9 cellular contexts compared by ENCODE assay signal in the genomic region with DNA sequence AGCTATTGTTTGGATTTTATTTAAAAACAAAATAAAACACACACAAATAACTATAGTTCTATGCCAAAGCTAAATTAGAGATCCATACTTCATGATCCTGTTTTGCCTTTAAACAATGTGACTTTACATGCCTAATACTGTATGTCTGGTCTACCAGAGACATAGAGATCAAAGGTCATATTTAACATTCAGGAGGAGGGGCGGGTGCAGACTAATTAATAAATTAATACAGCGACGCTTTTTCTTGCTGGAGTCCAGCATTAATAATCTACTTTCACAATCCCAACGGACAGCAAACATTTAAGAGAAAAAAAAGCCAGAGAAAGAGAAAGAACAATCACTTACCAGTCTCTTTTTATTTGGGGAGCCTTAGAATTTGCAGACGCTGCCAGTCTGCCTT. TPM values are rescaled to one million over a fixed set of nuclear protein-coding genes. Genes with fewer than 3 reads are reported as not detected.
DNase-seq lines count a peak whose midpoint lies in the region; ATAC-seq and TF ChIP-seq lines count a peak whose summit lies in the region.
"Had no signal": no experiment of that assay in that cellular context is flagged by ENCODE, and none has a peak within 500 bp of the region (broad histone marks: within the 10 kb centered on the region; RNA-seq: fewer than 3 reads in every experiment).

No MANE protein-coding gene starts in this region.

- ATAC-seq in Right ventricle myocardium inferior (no peak), GM18519 (IDR thresholded peaks at IDR 0.05; ENCODE audit: low FRiP score, unreplicated experiment) (no peak)

- H3K9ac ChIP-seq in mucosa of stomach (ENCODE audit: low read length): peak overlapping the region; percentile 62

- H3K27ac ChIP-seq in cardiac muscle cell (peak overlapping the region; percentile 92), caudate nucleus (ENCODE audit: low read depth, low read length) (peak overlapping the region; percentile 94), uterus (peak overlapping the region; percentile 56 to 82)

- H3K27me3 ChIP-seq in cardiac muscle cell (no peaks in the 10 kb centered on the region), mucosa of stomach (ENCODE audit: control insufficient read depth, insufficient read depth, low read length) (peaks cover 6% of the 10 kb centered on the region), uterus (no peaks in the 10 kb centered on the region)

- H3K9me3 ChIP-seq in cardiac muscle cell (ENCODE audit: low read depth) (no peaks in the 10 kb centered on the region), mucosa of stomach (ENCODE audit: control insufficient read depth, low read length) (no peaks in the 10 kb centered on the region), uterus (no peaks in the 10 kb centered on the region)

- DNase-seq in cardiac muscle cell (ENCODE audit: low read depth in 1 of 2, low spot score in 1 of 2) (no peak), Right ventricle myocardium inferior (ENCODE audit: missing footprints) (no peak), caudate nucleus (lab: John Stamatoyannopoulos, UW) (no peak), uterus (no peak), cerebellum (ENCODE audit: low spot score) (no peak)
- DNase-seq in effector CD8-positive, alpha-beta T cell (lab: John Stamatoyannopoulos, UW): no peak

- intact Hi-C loops in Right ventricle myocardium inferior (cut with DNase I): loop anchor here (10.0 kb wide), 2 partner anchors 121 to 241 kb away; no protein-coding TSS in a partner anchor
- intact Hi-C loops in uterus (cut with DNase I; ENCODE audit: low total_unique reads): no loop called here

- H3K4me1 ChIP-seq in cardiac muscle cell (ENCODE audit: low read depth) (peaks cover 16% of the 10 kb centered on the region), mucosa of stomach (ENCODE audit: control insufficient read depth, insufficient read depth, low read length) (peaks cover 6% of the 10 kb centered on the region), uterus (no peaks in the 10 kb centered on the region)

- H3K4me3 ChIP-seq in cardiac muscle cell: peak overlapping the region; percentile 82
- H3K4me3 ChIP-seq in mucosa of stomach (ENCODE audit: low read length): no peak overlapping the region
- H3K4me3 ChIP-seq in uterus: peak overlapping the region; percentile 36 to 47

- H3K36me3 ChIP-seq in cardiac muscle cell (no peaks in the 10 kb centered on the region), mucosa of stomach (ENCODE audit: control insufficient read depth, insufficient read depth, low read length) (no peaks in the 10 kb centered on the region), uterus (no peaks in the 10 kb centered on the region)

- TF ChIP-seq POLR2A in uterus (IDR thresholded peaks at IDR 0.05): no peak

- no peak for TF ChIP-seq CTCF in cardiac muscle cell (IDR thresholded peaks at IDR 0.05; ENCODE audit: low read depth, low read length)
- no peak for TF ChIP-seq CTCF in uterus (IDR thresholded peaks at IDR 0.05)

RNA-seq across cellular contexts. Expression of a gene that starts 0.5 kb away (rescaled TPM):
- total RNA-seq in cardiac muscle cell (12.6 and 20.2 TPM in 2 replicates), Right ventricle myocardium inferior (5.4 TPM), uterus (1 to 10 TPM in 3 of 4 donors, under 1 TPM in 1; 0.51 to 3.8 (median 2.0) TPM), cerebellum (14.8 TPM)
- 10.6 and 19.3 TPM in 2 replicates for polyA plus RNA-seq in cardiac muscle cell
- total RNA-seq: CD4-positive, alpha-beta T cell had no signal
